11 cellular contexts compared by ENCODE assay signal in the genomic region with DNA sequence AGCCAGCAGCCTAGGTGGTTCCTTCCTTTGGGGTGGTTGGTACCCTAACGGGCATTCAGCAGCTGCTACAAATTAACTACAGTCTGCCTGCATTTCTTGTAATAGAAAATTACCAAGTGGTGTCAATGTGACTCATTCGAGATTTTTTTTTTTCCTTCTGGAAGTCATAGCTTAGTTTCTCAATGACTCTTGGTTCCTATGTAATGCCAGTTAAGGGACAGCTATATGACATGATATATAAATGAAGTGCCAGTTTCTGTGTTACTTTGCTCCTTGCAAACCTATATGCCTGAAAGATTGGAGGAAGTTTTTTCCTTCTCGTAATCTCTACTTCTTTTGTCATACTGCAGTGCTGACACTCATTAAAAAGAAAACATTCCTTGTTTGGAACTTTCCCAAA. TPM values are rescaled to one million over a fixed set of nuclear protein-coding genes. Genes with fewer than 3 reads are reported as not detected.
DNase-seq lines count a peak whose midpoint lies in the region; ATAC-seq and TF ChIP-seq lines count a peak whose summit lies in the region.
"Had no signal": no experiment of that assay in that cellular context is flagged by ENCODE, and none has a peak within 500 bp of the region (broad histone marks: within the 10 kb centered on the region; RNA-seq: fewer than 3 reads in every experiment).

No MANE protein-coding gene starts in this region.

- H3K27me3 ChIP-seq in naive thymus-derived CD4-positive, alpha-beta T cell (ENCODE audit: control insufficient read depth in 2 of 2, insufficient read depth in 2 of 2, low read length in 2 of 2): no peaks in the 10 kb centered on the region

- TF ChIP-seq CTCF in cardiac fibroblast (IDR thresholded peaks at IDR 0.05; ENCODE audit: low read depth, low read length) (no peak), osteocyte (IDR thresholded peaks at IDR 0.05) (no peak)

- CTCF ChIA-PET in naive thymus-derived CD4-positive, alpha-beta T cell (lab: Charles Lee): interaction anchor here (0.6 kb wide), 1 partner anchor 176 kb away, joined by 3 read pairs; no protein-coding TSS in a partner anchor

- H3K9me3 ChIP-seq in naive thymus-derived CD4-positive, alpha-beta T cell (ENCODE audit: control insufficient read depth in 2 of 3, low read length in 3 of 3): no peaks in the 10 kb centered on the region

- peaks cover 16 to 18% of the 10 kb centered on the region in 2 donors for H3K4me1 ChIP-seq in naive thymus-derived CD4-positive, alpha-beta T cell (ENCODE audit: control insufficient read depth in 2 of 2, insufficient read depth in 2 of 2, low read length in 2 of 2)

- H3K36me3 ChIP-seq in naive thymus-derived CD4-positive, alpha-beta T cell (ENCODE audit: control insufficient read depth in 2 of 3, insufficient read depth in 3 of 3, low read length in 3 of 3): no peaks in the 10 kb centered on the region

- no peak for ATAC-seq in naive thymus-derived CD4-positive, alpha-beta T cell
- ATAC-seq in GM18520 (IDR thresholded peaks at IDR 0.05; ENCODE audit: unreplicated experiment): no peak

- intact Hi-C loops in naive thymus-derived CD4-positive, alpha-beta T cell (cut with micrococcal nuclease): loop anchor here in 1 of 2 donors (5.0 kb wide), 2 partner anchors 49 to 1204 kb away; a partner anchor contains a TSS

- POLR2A ChIA-PET in naive thymus-derived CD4-positive, alpha-beta T cell (lab: Charles Lee): no interaction called here

- H3K27ac ChIP-seq in naive thymus-derived CD4-positive, alpha-beta T cell (ENCODE audit: low read depth, low read length): no peak overlapping the region

- peaks cover 10% of the 10 kb centered on the region for H3K27me3 Mint-ChIP-seq in osteocyte (ENCODE audit: unreplicated experiment)
- peaks cover 0 to 11% (median 0%) of the 10 kb centered on the region in 5 donors for H3K27me3 Mint-ChIP-seq in naive thymus-derived CD4-positive, alpha-beta T cell
- H3K27me3 Mint-ChIP-seq: progenitor cell of endocrine pancreas had no signal

- H3K4me3 ChIP-seq in cardiac fibroblast (replicated peaks in 1 of 2; ENCODE audit: low read depth in 2 of 2, low read length in 2 of 2): no peak overlapping the region
- H3K4me3 ChIP-seq in naive thymus-derived CD4-positive, alpha-beta T cell (ENCODE audit: low read length): no peak overlapping the region

- H3K9me3 Mint-ChIP-seq in osteocyte (ENCODE audit: unreplicated experiment): no peaks in the 10 kb centered on the region
- H3K9me3 Mint-ChIP-seq in naive thymus-derived CD4-positive, alpha-beta T cell: no peaks in the 10 kb centered on the region

- peaks cover 37% of the 10 kb centered on the region for H3K4me1 Mint-ChIP-seq in osteocyte (ENCODE audit: unreplicated experiment)
- H3K4me1 Mint-ChIP-seq in naive thymus-derived CD4-positive, alpha-beta T cell: peaks cover 14 to 39% (median 20%) of the 10 kb centered on the region in 7 donors

- peaks cover 7% of the 10 kb centered on the region for H3K36me3 Mint-ChIP-seq in osteocyte (ENCODE audit: unreplicated experiment)
- H3K36me3 Mint-ChIP-seq in naive thymus-derived CD4-positive, alpha-beta T cell: peaks cover 0 to 22% (median 5%) of the 10 kb centered on the region in 5 donors

- peak overlapping the region; percentile 1 for H3K27ac Mint-ChIP-seq in osteocyte (ENCODE audit: unreplicated experiment)
- no peak overlapping the region for H3K27ac Mint-ChIP-seq in naive thymus-derived CD4-positive, alpha-beta T cell
- H3K27ac Mint-ChIP-seq: progenitor cell of endocrine pancreas had no signal

- H3K4me3 Mint-ChIP-seq in osteocyte (ENCODE audit: unreplicated experiment): no peak overlapping the region
- peak overlapping the region in 2 of 10 donors; percentile 19 to 25 for H3K4me3 Mint-ChIP-seq in naive thymus-derived CD4-positive, alpha-beta T cell

- peak; percentile 58 for DNase-seq in ELR (ENCODE audit: low read depth)
- peak; percentile 57 for DNase-seq in LHCN-M2 (ENCODE audit: low read depth)
- DNase-seq in cardiac fibroblast (ENCODE audit: low read depth in 2 of 2): peak; percentile 42 to 44
- no peak for DNase-seq in osteocyte (ENCODE audit: extremely low spot score, unreplicated experiment)
- no peak for DNase-seq in COR-L47 (lab: John Stamatoyannopoulos, UW)
- DNase-seq in OCI-M1 (lab: John Stamatoyannopoulos, UW): no peak
- no peak for DNase-seq in naive thymus-derived CD4-positive, alpha-beta T cell
- DNase-seq: cerebellar nuclear complex, NCI-H1436 had no signal

RNA-seq across cellular contexts. Expression of a gene that starts 2.6 kb away (rescaled TPM):
- 124 and 129 TPM in 2 replicates for total RNA-seq in LHCN-M2 (2014; rRNA removed)
- 265 TPM for polyA plus RNA-seq in LHCN-M2 (2012)
- 130 and 139 TPM in 2 replicates for total RNA-seq in osteocyte
- 10 to 100 TPM; 21.4 to 59.4 (median 48.3) TPM for total RNA-seq in naive thymus-derived CD4-positive, alpha-beta T cell
- 100 to 1,000 TPM in 1 of 2 donors, 10 to 100 TPM in 1; 91.2 to 119 TPM for polyA plus RNA-seq in naive thymus-derived CD4-positive, alpha-beta T cell

Comparison
In these comparisons a context has a peak if more than half of its experiments do, and no peak if none do; other contexts are left out.
1. DNase-seq: peak in ELR (single experiment), LHCN-M2 (single experiment) and cardiac fibroblast (2 of 2); none in osteocyte (single experiment), COR-L47 (single experiment), OCI-M1 (single experiment) and naive thymus-derived CD4-positive, alpha-beta T cell (0 of 9).